ENCODE assay signal across 24 cellular contexts in the genomic region with DNA sequence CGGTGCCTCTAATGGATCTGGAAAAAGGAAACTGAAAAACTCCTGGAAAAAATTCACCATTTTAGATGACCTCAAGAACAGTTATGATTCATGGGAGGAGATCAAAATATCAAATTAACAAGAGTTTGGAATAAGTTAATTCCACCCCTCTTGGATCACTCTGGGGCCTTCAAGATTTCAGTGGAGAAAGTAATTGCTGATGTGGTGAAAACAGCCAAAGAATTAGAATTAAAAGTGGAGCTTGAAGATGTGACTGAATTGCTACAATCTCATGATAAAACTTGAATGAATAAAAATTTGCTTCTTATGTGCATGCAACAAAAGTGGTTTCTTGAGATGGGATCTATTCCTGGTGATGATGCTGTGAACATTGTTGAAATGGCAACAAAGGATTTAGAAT.
"Had no signal": no experiment of that assay in that cellular context is flagged by ENCODE, and none has a peak within 500 bp of the region (broad histone marks: within the 10 kb centered on the region; RNA-seq: fewer than 3 reads in every experiment).

No MANE protein-coding gene starts in this region.

- H3K4me1 ChIP-seq: colonic mucosa, esophagus squamous epithelium, gastrocnemius medialis, heart right ventricle, left lung, lower lobe of right lung had no signal

- FAIRE-seq: endometrium, islet of Langerhans, keratinocyte had no signal

- DNase-seq: colonic mucosa; cortex of kidney; effector CD8-positive, alpha-beta T cell; effector memory CD8-positive, alpha-beta T cell; endodermal cell; erythroblast; esophagus squamous epithelium; foreskin fibroblast; foreskin melanocyte; gastrocnemius medialis; glutamatergic neuron; heart right ventricle; hippocampal formation; left cardiac atrium; left lung; left ventricle myocardium superior; lower lobe of right lung; mesendoderm; midbrain had no signal

- H3K9me3 ChIP-seq: colonic mucosa, gastrocnemius medialis, heart right ventricle, lower lobe of right lung had no signal

- H3K36me3 ChIP-seq: colonic mucosa, esophagus squamous epithelium, gastrocnemius medialis, heart right ventricle, left lung, lower lobe of right lung had no signal

- H3K27ac ChIP-seq: colonic mucosa, epithelial cell of prostate, esophagus squamous epithelium, gastrocnemius medialis, heart right ventricle, left lung, lower lobe of right lung had no signal

- H3K4me3 ChIP-seq: colonic mucosa, esophagus squamous epithelium, gastrocnemius medialis, heart right ventricle, left lung, lower lobe of right lung had no signal

- H3K27me3 ChIP-seq: colonic mucosa, esophagus squamous epithelium, gastrocnemius medialis, left lung had no signal

- ATAC-seq: effector memory CD8-positive, alpha-beta T cell; esophagus mucosa; gastrocnemius medialis; heart right ventricle; left cardiac atrium; left lung; left ventricle myocardium superior; lower lobe of right lung had no signal
